9 cellular contexts compared by ENCODE assay signal in the genomic region with DNA sequence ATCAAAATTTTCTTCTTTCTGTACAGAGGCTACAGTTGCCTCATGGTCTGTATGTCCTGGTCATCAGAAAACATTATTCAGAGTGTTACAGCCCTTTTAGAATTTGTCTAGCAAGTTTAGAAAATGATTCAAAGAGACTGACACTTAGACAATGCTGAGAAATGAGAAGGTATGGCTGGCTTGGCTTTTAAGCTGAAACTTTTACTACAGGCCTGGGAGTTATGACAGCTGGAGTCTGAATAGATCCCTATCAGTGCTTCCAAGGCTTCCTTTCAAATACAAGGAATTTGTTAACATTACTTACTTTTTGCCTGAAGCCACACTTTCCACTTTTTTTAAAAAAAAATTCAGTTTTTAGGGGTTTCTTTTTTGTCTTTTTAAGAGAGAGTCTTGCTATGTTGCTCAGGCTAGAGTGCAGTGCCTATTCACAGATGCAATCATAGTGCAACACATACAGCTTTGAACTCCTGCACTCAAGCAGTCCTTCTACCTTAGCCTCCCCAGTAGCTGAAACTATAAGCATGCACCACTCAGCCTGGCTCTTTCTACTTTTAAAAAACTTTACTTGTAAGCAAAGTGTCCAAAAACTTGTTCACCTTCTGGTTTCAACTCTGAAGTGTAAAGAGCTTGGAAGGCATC.
"Had no signal": no experiment of that assay in that cellular context is flagged by ENCODE, and none has a peak within 500 bp of the region (broad histone marks: within the 10 kb centered on the region; RNA-seq: fewer than 3 reads in every experiment).

No MANE protein-coding gene starts in this region.

- FAIRE-seq: H1, H54, HTR-8/SVneo had no signal

- DNase-seq: H9, HCEC 1CT, IMR-90, KBM-7 had no signal

- H3K4me3 ChIP-seq: GM23338 had no signal

- ATAC-seq: GM23338 had no signal

- H3K27ac ChIP-seq: KMS-11 had no signal
